Comparison of ENCODE assay signal across 8 cellular contexts in genomic region chr5:177404641-177405134, GRCh38. TPM values are rescaled to one million over a fixed set of nuclear protein-coding genes. Genes with fewer than 3 reads are reported as not detected.
DNase-seq lines count a peak whose midpoint lies in the region; ATAC-seq and TF ChIP-seq lines count a peak whose summit lies in the region.

No MANE protein-coding gene starts in this region.

- ATAC-seq in CD8-positive, alpha-beta T cell = no peak
- ATAC-seq in HG03571 (IDR thresholded peaks at IDR 0.05; ENCODE audit: unreplicated experiment) (no peak), HG02852 (IDR thresholded peaks at IDR 0.05; ENCODE audit: unreplicated experiment) (no peak), HG02571 (IDR thresholded peaks at IDR 0.05; ENCODE audit: unreplicated experiment) (no peak)

- peak overlapping the region; percentile 98 for H2AK5ac ChIP-seq in neuronal stem cell (ENCODE audit: low read depth, low read length)

- H3K27ac Mint-ChIP-seq in CD8-positive, alpha-beta T cell = no peak overlapping the region

- no peaks in the 10 kb centered on the region for H3K27me3 Mint-ChIP-seq in CD8-positive, alpha-beta T cell (ENCODE audit: low read depth)

- CTCF ChIA-PET in CD8-positive, alpha-beta T cell (lab: Charles Lee) = interaction anchor here (1.0 to 11.6 kb wide), 22 partner anchors 11 to 649 kb away, joined by 3 to 628 read pairs (median 28); partner anchors contain the start of genes GRK6, LMAN2, MXD3 and PDLIM7

- POLR2A ChIA-PET in CD8-positive, alpha-beta T cell (lab: Charles Lee) = interaction anchor here (0.8 to 11.2 kb wide), 17 partner anchors 11 to 111 kb away, joined by 3 to 185 read pairs (median 5); partner anchors contain the start of genes GRK6 and PRR7

- H3K9me3 ChIP-seq in CD8-positive, alpha-beta T cell (ENCODE audit: low read length) = no peaks in the 10 kb centered on the region
- H3K9me3 ChIP-seq in neuronal stem cell (replicated peaks in 1 of 2; ENCODE audit: control insufficient read depth in 2 of 2, insufficient read depth in 1 of 2, low read depth in 1 of 2, low read length in 2 of 2) = no peaks in the 10 kb centered on the region

- H4K91ac ChIP-seq in neuronal stem cell (ENCODE audit: low read depth, low read length, poor library complexity) = peak overlapping the region; percentile 68

- peak overlapping the region; percentile 100 for H2BK15ac ChIP-seq in neuronal stem cell (ENCODE audit: low read length)

- no peaks in the 10 kb centered on the region for H3K36me3 Mint-ChIP-seq in CD8-positive, alpha-beta T cell

- peak overlapping the region; percentile 62 for H3K4me3 Mint-ChIP-seq in CD8-positive, alpha-beta T cell

- H3K18ac ChIP-seq in neuronal stem cell (ENCODE audit: low read length) = peak overlapping the region; percentile 98

- no peak for DNase-seq in CD8-positive, alpha-beta T cell
- DNase-seq in LNCaP clone FGC (ENCODE audit: low read depth) = no peak
- no peak for DNase-seq in dorsolateral prefrontal cortex
- no peak for DNase-seq in neuronal stem cell (ENCODE audit: low spot score)
- DNase-seq in KG1 (lab: John Stamatoyannopoulos, UW) = no peak

- H3K79me1 ChIP-seq in neuronal stem cell (ENCODE audit: low read depth, low read length) = peaks cover 2% of the 10 kb centered on the region

- H3K36me3 ChIP-seq in CD8-positive, alpha-beta T cell (ENCODE audit: insufficient read depth, low read length) = no peaks in the 10 kb centered on the region
- no peaks in the 10 kb centered on the region for H3K36me3 ChIP-seq in neuronal stem cell (replicated peaks in 1 of 2; ENCODE audit: control insufficient read depth in 2 of 2, insufficient read depth in 2 of 2, low read length in 2 of 2)

- H3K27ac ChIP-seq in CD8-positive, alpha-beta T cell (ENCODE audit: low read depth, low read length) = no peak overlapping the region
- H3K27ac ChIP-seq in dorsolateral prefrontal cortex = peak overlapping the region in 8 of 59 donors; percentile 1 to 80 (median 61)
- no peak overlapping the region for H3K27ac ChIP-seq in neuronal stem cell (replicated peaks; ENCODE audit: low read length)

- H3K9me3 Mint-ChIP-seq in CD8-positive, alpha-beta T cell = no peaks in the 10 kb centered on the region

- peak overlapping the region; percentile 90 for H3K4ac ChIP-seq in neuronal stem cell (ENCODE audit: low read length)

- no CpG with 5 or more reads among the region's 15 CpGs for WGBS in neuronal stem cell (ENCODE audit: extremely low coverage in 2 of 2, insufficient read length in 2 of 2, insufficient replicate concordance in 1 of 2), 2 donors

- H3K27me3 ChIP-seq in CD8-positive, alpha-beta T cell (ENCODE audit: insufficient read depth, low read length) = no peaks in the 10 kb centered on the region
- H3K27me3 ChIP-seq in dorsolateral prefrontal cortex (peaks cover 0 to 54% (median 41%) of the 10 kb centered on the region in 45 donors), neuronal stem cell (ENCODE audit: control insufficient read depth in 3 of 3, insufficient read depth in 3 of 3, low read depth in 1 of 3, low read length in 3 of 3) (peaks cover 16 to 63% (median 51%) of the 10 kb centered on the region in 3 experiments)

- peak overlapping the region; percentile 59 for H2BK5ac ChIP-seq in neuronal stem cell (ENCODE audit: low read length)

- peak overlapping the region; percentile 40 for H3K14ac ChIP-seq in neuronal stem cell (ENCODE audit: low read length)

- peak overlapping the region; percentile 96 for H3K4me2 ChIP-seq in neuronal stem cell (ENCODE audit: insufficient read depth, low read length, poor library complexity, severe bottlenecking)

- H4K8ac ChIP-seq in neuronal stem cell (ENCODE audit: low read depth, low read length) = peak overlapping the region; percentile 99

- intact Hi-C loops in CD8-positive, alpha-beta T cell (cut with DNase I, micrococcal nuclease) = loop anchor here (1.0 to 2.0 kb wide), 4 partner anchors 22 to 97 kb away; partner anchors contain the start of genes GRK6 (in 2 of the 2) and PRR7 (in 1 of the 2)
- intact Hi-C loops in dorsolateral prefrontal cortex (cut with DNase I) = loop anchor here (1.0 to 2.0 kb wide), 2 partner anchors 20 to 50 kb away; no protein-coding TSS in a partner anchor

- H3K4me3 ChIP-seq in CD8-positive, alpha-beta T cell (ENCODE audit: low read depth, low read length) = peak overlapping the region; percentile 72
- H3K4me3 ChIP-seq in LNCaP clone FGC (ENCODE audit: low read depth, low read length) (peak overlapping the region; percentile 69), dorsolateral prefrontal cortex (peak overlapping the region; percentile 46 to 78 (median 61)), neuronal stem cell (ENCODE audit: low read length in 2 of 2) (peak overlapping the region; percentile 41 to 83)

- H2BK12ac ChIP-seq in neuronal stem cell (ENCODE audit: low read length) = peak overlapping the region; percentile 97

- H2BK120ac ChIP-seq in neuronal stem cell (ENCODE audit: low read depth, low read length) = peak overlapping the region; percentile 95

- peaks cover 44% of the 10 kb centered on the region for H3K4me1 ChIP-seq in CD8-positive, alpha-beta T cell (ENCODE audit: insufficient read depth, low read length)
- peaks cover 16 to 21% of the 10 kb centered on the region in 2 donors for H3K4me1 ChIP-seq in neuronal stem cell (ENCODE audit: control insufficient read depth in 2 of 2, insufficient read depth in 1 of 2, low read depth in 1 of 2, low read length in 2 of 2)

- peak overlapping the region; percentile 97 for H2AFZ ChIP-seq in neuronal stem cell (ENCODE audit: low read length)

- no peak for TF ChIP-seq CTCF in CD8-positive, alpha-beta T cell (IDR thresholded peaks at IDR 0.05)
- TF ChIP-seq CTCF in LNCaP clone FGC (IDR thresholded peaks at IDR 0.05; ENCODE audit: control insufficient read depth, extremely low read depth, insufficient read depth) = no peak
- no peak for TF ChIP-seq CTCF in dorsolateral prefrontal cortex (IDR thresholded peaks at IDR 0.05 in 54 of 56, conservative IDR thresholded peaks at IDR 0.05 in 2 of 56; ENCODE audit: low read depth in 1 of 56, partially characterized antibody in 56 of 56)

- H3K4me1 Mint-ChIP-seq in CD8-positive, alpha-beta T cell (ENCODE audit: low read depth) = peaks cover 38% of the 10 kb centered on the region

- H3K23ac ChIP-seq in neuronal stem cell (ENCODE audit: low read depth, low read length, poor library complexity) = peak overlapping the region; percentile 97

- peak overlapping the region; percentile 64 for H3K9ac ChIP-seq in neuronal stem cell (ENCODE audit: low read depth, low read length, poor library complexity)

RNA-seq across cellular contexts. Expression of gene PFN3, which starts 4.2 kb away (rescaled TPM):
- total RNA-seq in CD8-positive, alpha-beta T cell = not detected
- not detected for total RNA-seq in dorsolateral prefrontal cortex
- polyA plus RNA-seq in neuronal stem cell (2013, experiment 1 of 2) = not detected
- not detected for polyA plus RNA-seq in neuronal stem cell (2013, experiment 2 of 2)

RNA-seq across cellular contexts. Expression of gene F12, which starts 4.7 kb away (rescaled TPM):
- not detected for total RNA-seq in CD8-positive, alpha-beta T cell
- 10 to 100 TPM in 15 of 120 experiments, 1 to 10 TPM in 105; 1.8 to 14.5 (median 7.5) TPM for total RNA-seq in dorsolateral prefrontal cortex
- polyA plus RNA-seq in neuronal stem cell (2013, experiment 1 of 2) = 2.1 TPM
- polyA plus RNA-seq in neuronal stem cell (2013, experiment 2 of 2) = 2.5 TPM

RNA-seq across cellular contexts. Expression of gene SLC34A1, which starts 20.5 kb away (rescaled TPM):
- total RNA-seq in CD8-positive, alpha-beta T cell = not detected
- total RNA-seq in dorsolateral prefrontal cortex = not detected
- not detected for polyA plus RNA-seq in neuronal stem cell (2013, experiment 1 of 2)
- polyA plus RNA-seq in neuronal stem cell (2013, experiment 2 of 2) = not detected

RNA-seq across cellular contexts. Expression of gene GRK6, which starts 21.8 kb away (rescaled TPM):
- 100 to 1,000 TPM; 133 to 139 TPM for total RNA-seq in CD8-positive, alpha-beta T cell
- total RNA-seq in dorsolateral prefrontal cortex = 10 to 100 TPM; 25.6 to 45.9 (median 34.0) TPM
- 27.8 TPM for polyA plus RNA-seq in neuronal stem cell (2013, experiment 1 of 2)
- 27.7 TPM for polyA plus RNA-seq in neuronal stem cell (2013, experiment 2 of 2)

RNA-seq across cellular contexts. Expression of gene PRR7, which starts 41.9 kb away (rescaled TPM):
- total RNA-seq in CD8-positive, alpha-beta T cell = 10 to 100 TPM; 21.0 TPM
- total RNA-seq in dorsolateral prefrontal cortex = 10 to 100 TPM in 119 of 120 experiments, 1 to 10 TPM in 1; 8.4 to 26.6 (median 16.7) TPM
- polyA plus RNA-seq in neuronal stem cell (2013, experiment 1 of 2) = 26.8 TPM
- 26.8 TPM for polyA plus RNA-seq in neuronal stem cell (2013, experiment 2 of 2)
